Comparison of ENCODE assay signal across 8 cellular contexts in genomic region chr16:68539704-68540370, GRCh38. TPM values are rescaled to one million over a fixed set of nuclear protein-coding genes. Genes with fewer than 3 reads are reported as not detected.
A peak's percentile ranks its signal among the peaks of the same experiment; 100 is the strongest.
DNase-seq lines count a peak whose midpoint lies in the region; ATAC-seq and TF ChIP-seq lines count a peak whose summit lies in the region.

No MANE protein-coding gene starts in this region.

- TF ChIP-seq CTCF in sigmoid colon (IDR thresholded peaks at IDR 0.05) = no peak

- H3K4me3 Mint-ChIP-seq in activated naive CD8-positive, alpha-beta T cell = peak overlapping the region; percentile 95

- peak overlapping the region; percentile 84 for H3K27ac Mint-ChIP-seq in activated naive CD8-positive, alpha-beta T cell

- DNase-seq in AML-193 (lab: John Stamatoyannopoulos, UW) (peak; percentile 14 to 55), LHCN-M2 (ENCODE audit: low read depth) (peak; percentile 30), hepatic stellate cell (ENCODE audit: low spot score) (peak; percentile 34), sigmoid colon (no peak), ureter (ENCODE audit: low spot score) (no peak)

- no peak for TF ChIP-seq EP300 in sigmoid colon (IDR thresholded peaks at IDR 0.05)

- no peaks in the 10 kb centered on the region for H3K9me3 Mint-ChIP-seq in activated naive CD8-positive, alpha-beta T cell (ENCODE audit: low read depth)

- ATAC-seq in GM19324 (IDR thresholded peaks at IDR 0.05; ENCODE audit: low FRiP score, unreplicated experiment) (peak; percentile 19), HG03139 (IDR thresholded peaks at IDR 0.05; ENCODE audit: unreplicated experiment) (no peak)

- TF ChIP-seq POLR2A in sigmoid colon (IDR thresholded peaks at IDR 0.05) = no peak

- H3K4me1 Mint-ChIP-seq in activated naive CD8-positive, alpha-beta T cell (ENCODE audit: low read depth) = peaks cover 14% of the 10 kb centered on the region

- intact Hi-C loops in sigmoid colon (cut with DNase I) = no loop called here

- H3K27ac ChIP-seq in sigmoid colon = peak overlapping the region; percentile 59 to 87 (median 80)

- H3K27me3 ChIP-seq in sigmoid colon = no peaks in the 10 kb centered on the region

- peaks cover 18% of the 10 kb centered on the region for H3K36me3 Mint-ChIP-seq in activated naive CD8-positive, alpha-beta T cell

- H3K9me3 ChIP-seq in sigmoid colon = no peaks in the 10 kb centered on the region

- H3K4me3 ChIP-seq in sigmoid colon = peak overlapping the region; percentile 79 to 92 (median 82)

- 7 to 14% methylated on average over 22 of the region's 22 CpGs for WGBS in sigmoid colon, 2 donors

- no peaks in the 10 kb centered on the region for H3K27me3 Mint-ChIP-seq in activated naive CD8-positive, alpha-beta T cell

- peaks cover 0 to 26% (median 2%) of the 10 kb centered on the region in 4 donors for H3K36me3 ChIP-seq in sigmoid colon

- peaks cover 0 to 10% (median 3%) of the 10 kb centered on the region in 4 donors for H3K4me1 ChIP-seq in sigmoid colon

RNA-seq across cellular contexts. Expression of gene ZFP90, which starts 0.7 kb away (rescaled TPM):
- total RNA-seq in LHCN-M2 (2014; rRNA removed) (27.6 and 38.7 TPM in 2 replicates), sigmoid colon (10 to 100 TPM; 33.4 to 48.5 (median 39.1) TPM), ureter (33.6 TPM)
- polyA plus RNA-seq in LHCN-M2 (2012) = 12.4 TPM
- 1 to 10 TPM; 1.6 to 8.0 (median 4.8) TPM for polyA plus RNA-seq in sigmoid colon

Comparison
In these comparisons a context has a peak if more than half of its experiments do, and no peak if none do; other contexts are left out.
1. DNase-seq: peak in AML-193 (2 of 2), LHCN-M2 (single experiment) and hepatic stellate cell (single experiment); none in sigmoid colon (single experiment) and ureter (single experiment).